In genomic region chr4:109411964-109412363, GRCh38 we compare ENCODE assay signal across 12 cellular contexts. TPM values are rescaled to one million over a fixed set of nuclear protein-coding genes. Genes with fewer than 3 reads are reported as not detected.
DNase-seq lines count a peak whose midpoint lies in the region; ATAC-seq and TF ChIP-seq lines count a peak whose summit lies in the region.
"Had no signal": no experiment of that assay in that cellular context is flagged by ENCODE, and none has a peak within 500 bp of the region (broad histone marks: within the 10 kb centered on the region; RNA-seq: fewer than 3 reads in every experiment).

No MANE protein-coding gene starts in this region.

- H3K4me3 ChIP-seq in left ventricle myocardium inferior (no peak overlapping the region), thyroid gland (replicated peaks in 1 of 3) (no peak overlapping the region)
- H3K4me3 ChIP-seq: upper lobe of right lung had no signal

- H3K27ac ChIP-seq in VCaP (peak overlapping the region; percentile 51), left ventricle myocardium inferior (replicated peaks) (no peak overlapping the region), thyroid gland (no peak overlapping the region)
- H3K27ac ChIP-seq: upper lobe of right lung had no signal

- no peak for TF ChIP-seq POLR2A in thyroid gland (IDR thresholded peaks at IDR 0.05)

- ATAC-seq in Right ventricle myocardium inferior (peak; percentile 83), HG02870 (IDR thresholded peaks at IDR 0.05; ENCODE audit: unreplicated experiment) (no peak), HG03565 (IDR thresholded peaks at IDR 0.05; ENCODE audit: unreplicated experiment) (no peak)
- ATAC-seq: upper lobe of right lung, WTC11 had no signal

- H3K36me3 ChIP-seq in left ventricle myocardium inferior (no peaks in the 10 kb centered on the region), thyroid gland (no peaks in the 10 kb centered on the region)
- H3K36me3 ChIP-seq: upper lobe of right lung had no signal

- TF ChIP-seq CTCF in VCaP (conservative IDR thresholded peaks at IDR 0.05) = no peak
- no peak for TF ChIP-seq CTCF in left ventricle myocardium inferior (IDR thresholded peaks at IDR 0.05; ENCODE audit: borderline replicate concordance)
- no peak for TF ChIP-seq CTCF in thyroid gland (IDR thresholded peaks at IDR 0.05)

- H3K27me3 ChIP-seq in left ventricle myocardium inferior (ENCODE audit: low read depth) = no peaks in the 10 kb centered on the region
- H3K27me3 ChIP-seq in thyroid gland = no peaks in the 10 kb centered on the region
- H3K27me3 ChIP-seq: upper lobe of right lung had no signal

- intact Hi-C loops in Right ventricle myocardium inferior (cut with DNase I) (no loop called here), cardiac septum (cut with DNase I) (no loop called here), left ventricle myocardium inferior (cut with micrococcal nuclease) (no loop called here), thyroid gland (cut with DNase I) (no loop called here)

- peak; percentile 83 for DNase-seq in Right ventricle myocardium inferior (ENCODE audit: missing footprints)
- DNase-seq in cardiac septum (ENCODE audit: low spot score) = no peak
- peak; percentile 68 for DNase-seq in left ventricle myocardium inferior
- DNase-seq in thyroid gland = peak; percentile 77 to 82
- DNase-seq in NCI-H2029 treated with DMSO at 0.1 percent for 48 hours (lab: John Stamatoyannopoulos, UW) = no peak
- DNase-seq: Calu3; NK-92 treated with Interleukin-12 subunit alpha and Interleukin-12 subunit beta, amount 100 ng/mL, for 24 hours; upper lobe of right lung had no signal

- H3K4me1 ChIP-seq in left ventricle myocardium inferior (peaks cover 10% of the 10 kb centered on the region), thyroid gland (peaks cover 0 to 9% of the 10 kb centered on the region in 2 donors)
- H3K4me1 ChIP-seq: upper lobe of right lung had no signal

- WGBS in thyroid gland, 2 donors = 29 to 40% methylated on average over 2 of the region's 2 CpGs

- no peaks in the 10 kb centered on the region for H3K9me3 ChIP-seq in left ventricle myocardium inferior (replicated peaks)
- no peaks in the 10 kb centered on the region for H3K9me3 ChIP-seq in thyroid gland
- H3K9me3 ChIP-seq: upper lobe of right lung had no signal

RNA-seq across cellular contexts. Expression of gene SEC24B, which starts 21.7 kb away (rescaled TPM):
- 26.1 TPM for total RNA-seq in Right ventricle myocardium inferior
- 26.6 TPM for total RNA-seq in cardiac septum
- total RNA-seq in left ventricle myocardium inferior = 26.4 TPM
- total RNA-seq in thyroid gland = 10 to 100 TPM; 39.5 to 49.1 (median 42.6) TPM

Comparison
In these comparisons a context has a peak if more than half of its experiments do, and no peak if none do; other contexts are left out.
1. DNase-seq: peak in Right ventricle myocardium inferior (single experiment), left ventricle myocardium inferior (single experiment) and thyroid gland (2 of 2); none in cardiac septum (single experiment) and NCI-H2029 treated with DMSO at 0.1 percent for 48 hours (single experiment).